In the genomic region with DNA sequence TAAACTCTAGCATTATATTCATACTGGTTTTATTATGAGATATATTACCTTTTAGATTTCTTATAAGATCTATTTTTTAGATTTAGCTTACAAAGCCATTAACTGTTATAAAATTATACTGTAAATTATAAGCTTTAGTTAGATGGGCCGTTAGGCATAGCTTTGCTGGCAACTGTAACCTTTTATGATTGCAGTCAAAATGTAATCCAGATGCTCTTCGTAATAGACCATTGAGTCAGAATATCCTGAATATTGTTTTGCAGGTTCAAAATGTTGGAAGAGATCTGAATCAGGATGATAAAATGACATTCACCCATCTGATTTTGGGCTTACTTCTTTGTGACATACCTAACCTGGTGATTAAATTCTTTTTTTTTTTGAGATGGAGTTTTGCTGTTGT, we compare ENCODE assay signal across 29 cellular contexts.
"Had no signal": no experiment of that assay in that cellular context is flagged by ENCODE, and none has a peak within 500 bp of the region (broad histone marks: within the 10 kb centered on the region; RNA-seq: fewer than 3 reads in every experiment).

No MANE protein-coding gene starts in this region.

- H3K4me1 Mint-ChIP-seq: memory B cell; naive B cell; stimulated activated effector memory CD8-positive, alpha-beta T cell treated with anti-CD3 and anti-CD28 coated beads, Interleukin-12 subunit alpha, Interleukin-12 subunit beta, amount 100 ng/mL, for 72 hours had no signal

- H3K9me3 ChIP-seq: colonic mucosa, esophagus muscularis mucosa, mucosa of descending colon, neutrophil, pancreas, stomach, testis, tibial artery had no signal

- DNase-seq: colonic mucosa; effector CD8-positive, alpha-beta T cell; endodermal cell; foreskin keratinocyte; glutamatergic neuron; heart right ventricle; hippocampal formation; mucosa of descending colon; naive B cell; pancreas; stimulated activated CD4-positive, alpha-beta T cell treated with anti-CD3 and anti-CD28 coated beads, Interleukin-12 subunit alpha, Interleukin-12 subunit beta, amount 100 ng/mL, for 4 hours; stimulated activated CD4-positive, alpha-beta T cell treated with anti-CD3 and anti-CD28 coated beads, Interleukin-2, amount 100 ng/mL, for 24 hours; stimulated activated CD4-positive, alpha-beta T cell treated with anti-CD3 and anti-CD28 coated beads, Interleukin-4, amount 100 ng/mL, for 24 hours; stimulated activated naive CD4-positive, alpha-beta T cell treated with Interleukin-2 at 50 U/mL for 16 hours; stomach; substantia nigra; testis; tibial artery had no signal

- H3K27ac Mint-ChIP-seq: dendritic cell treated with granulocyte-macrophage colony-stimulating factor and Interleukin-4, amounts not matched to agents 40 ng/mL and 50 ng/mL, for 4 days; endodermal cell; memory B cell; naive B cell; natural killer cell treated with Interleukin-12 subunit alpha and Interleukin-12 subunit beta and Interleukin-15 and Interleukin-18, amount 100 ng/mL, for 72 hours; stimulated activated effector memory CD8-positive, alpha-beta T cell treated with anti-CD3 and anti-CD28 coated beads, Interleukin-12 subunit alpha, Interleukin-12 subunit beta, amount 100 ng/mL, for 72 hours; type B pancreatic cell had no signal

- H3K4me3 Mint-ChIP-seq: dendritic cell treated with granulocyte-macrophage colony-stimulating factor and Interleukin-4, amounts not matched to agents 40 ng/mL and 50 ng/mL, for 4 days; endodermal cell; memory B cell; mesothelial cell of epicardium; naive B cell; natural killer cell treated with Interleukin-12 subunit alpha and Interleukin-12 subunit beta and Interleukin-15 and Interleukin-18, amount 100 ng/mL, for 72 hours; neural crest cell; stimulated activated effector memory CD8-positive, alpha-beta T cell treated with anti-CD3 and anti-CD28 coated beads, Interleukin-12 subunit alpha, Interleukin-12 subunit beta, amount 100 ng/mL, for 72 hours; type B pancreatic cell had no signal

- H3K4me3 ChIP-seq: colonic mucosa, esophagus muscularis mucosa, heart right ventricle, lung, mucosa of descending colon, pancreas, smooth muscle cell, stomach, testis, tibial artery had no signal

- H3K36me3 Mint-ChIP-seq: naive B cell; natural killer cell treated with Interleukin-12 subunit alpha and Interleukin-12 subunit beta and Interleukin-15 and Interleukin-18, amount 100 ng/mL, for 72 hours; stimulated activated effector memory CD8-positive, alpha-beta T cell treated with anti-CD3 and anti-CD28 coated beads, Interleukin-12 subunit alpha, Interleukin-12 subunit beta, amount 100 ng/mL, for 72 hours had no signal

- H3K36me3 ChIP-seq: colonic mucosa, esophagus muscularis mucosa, heart right ventricle, neutrophil, pancreas, stomach, tibial artery had no signal

- H3K4me1 ChIP-seq: colonic mucosa, pancreas had no signal

- H3K27me3 ChIP-seq: colonic mucosa, esophagus muscularis mucosa, foreskin keratinocyte, heart right ventricle, neutrophil, pancreas, stomach, testis, tibial artery had no signal

- H3K9me3 Mint-ChIP-seq: naive B cell; natural killer cell treated with Interleukin-12 subunit alpha and Interleukin-12 subunit beta and Interleukin-15 and Interleukin-18, amount 100 ng/mL, for 72 hours; stimulated activated effector memory CD8-positive, alpha-beta T cell treated with anti-CD3 and anti-CD28 coated beads, Interleukin-12 subunit alpha, Interleukin-12 subunit beta, amount 100 ng/mL, for 72 hours had no signal

- H3K27me3 Mint-ChIP-seq: dendritic cell treated with granulocyte-macrophage colony-stimulating factor and Interleukin-4, amounts not matched to agents 40 ng/mL and 50 ng/mL, for 4 days; type B pancreatic cell had no signal
